21 cellular contexts compared by ENCODE assay signal in the genomic region with DNA sequence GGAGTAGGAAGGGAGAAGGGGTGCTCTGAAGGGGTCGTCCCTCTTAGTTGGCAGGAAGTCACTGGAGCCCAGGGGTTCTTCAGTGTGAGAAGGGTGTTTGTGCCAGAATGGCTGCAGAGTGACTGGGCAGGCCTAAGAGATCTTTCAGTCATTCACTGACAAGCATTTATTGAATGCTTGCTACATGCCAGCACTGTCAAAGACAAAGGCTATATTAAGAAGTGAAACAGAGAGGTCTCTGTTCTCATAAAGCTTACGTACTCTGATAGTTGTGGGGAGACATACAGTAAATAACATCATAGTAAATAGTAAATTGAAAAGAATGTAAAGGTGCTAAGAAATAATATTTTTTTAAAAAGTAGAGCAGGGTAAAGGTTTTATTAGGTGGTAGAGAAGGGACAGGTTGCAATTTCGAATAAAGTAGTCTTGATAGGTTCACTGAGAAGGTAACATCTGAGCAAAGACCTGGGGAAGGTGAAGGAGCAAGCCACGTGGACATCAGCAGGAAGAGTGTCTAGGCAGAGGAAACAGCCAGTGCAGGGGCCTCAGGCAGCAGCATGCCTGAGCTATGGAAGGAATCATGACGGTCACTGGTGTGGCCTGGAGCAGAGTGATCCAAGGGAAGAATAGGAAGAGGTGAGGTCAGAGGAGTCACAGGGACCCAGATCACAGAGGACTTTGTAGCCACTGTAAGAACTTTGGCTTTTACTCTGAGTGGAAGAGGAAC. TPM values are rescaled to one million over a fixed set of nuclear protein-coding genes. Genes with fewer than 3 reads are reported as not detected.
DNase-seq lines count a peak whose midpoint lies in the region; ATAC-seq and TF ChIP-seq lines count a peak whose summit lies in the region.
"Had no signal": no experiment of that assay in that cellular context is flagged by ENCODE, and none has a peak within 500 bp of the region (broad histone marks: within the 10 kb centered on the region; RNA-seq: fewer than 3 reads in every experiment).

No MANE protein-coding gene starts in this region.

- no peak overlapping the region for H3K27ac ChIP-seq in spleen
- H3K27ac ChIP-seq: PC-9, SK-N-MC had no signal

- H3K4me1 ChIP-seq in spleen: no peaks in the 10 kb centered on the region

- peak; percentile 65 for ATAC-seq in GM21390 (IDR thresholded peaks at IDR 0.05; ENCODE audit: unreplicated experiment)
- ATAC-seq in HG03095 (IDR thresholded peaks at IDR 0.05; ENCODE audit: unreplicated experiment): peak; percentile 51
- ATAC-seq: GM23338 had no signal

- intact Hi-C loops in spleen (cut with DNase I; ENCODE audit: low total_unique reads): no loop called here

- no peak for TF ChIP-seq POLR2A in spleen (IDR thresholded peaks at IDR 0.05)

- 85 to 92% (median 91%) methylated on average over 5 of the region's 5 CpGs for WGBS in spleen, 5 donors

- H3K27me3 ChIP-seq in spleen (replicated peaks in 1 of 7): no peaks in the 10 kb centered on the region

- peaks cover 3 to 100% (median 78%) of the 10 kb centered on the region in 6 donors for H3K36me3 ChIP-seq in spleen

- no peak overlapping the region for H3K4me3 ChIP-seq in spleen
- H3K4me3 ChIP-seq: GM23338, PC-9, SK-N-MC had no signal

- TF ChIP-seq CTCF in spleen (IDR thresholded peaks at IDR 0.05 in 8 of 11, conservative IDR thresholded peaks at IDR 0.05 in 3 of 11): no peak

- DNase-seq in COLO829 (ENCODE audit: low spot score) (peak; percentile 71), RPMI7951 (ENCODE audit: low read depth) (peak; percentile 11), islet precursor cell (no peak), NCI-H2196 treated with DMSO at 0.1 percent for 48 hours (lab: John Stamatoyannopoulos, UW; ENCODE audit: unreplicated experiment) (no peak), spleen (no peak), NCI-H446 (lab: John Stamatoyannopoulos, UW) (no peak)
- DNase-seq: CD4-positive, CD25-positive, alpha-beta regulatory T cell; H9; NCI-H1092 treated with DMSO at 0.1 percent for 48 hours; NCI-H1436; NCI-H187; NCI-H2081 treated with DMSO at 0.1 percent for 48 hours; NCI-H2171; NCI-H524 treated with DMSO at 0.1 percent for 48 hours; NCI-H82; PC-9; SHP77 treated with DMSO at 0.1 percent for 48 hours had no signal

- no peaks in the 10 kb centered on the region for H3K9me3 ChIP-seq in spleen

RNA-seq across cellular contexts. Expression of gene RNF8, which starts 36.3 kb away (rescaled TPM):
- 18.0 and 25.5 TPM in 2 replicates for total RNA-seq in RPMI7951 (2014; rRNA removed; shearing (Covaris generic))
- 10 to 100 TPM; 11.3 to 15.6 (median 14.1) TPM for total RNA-seq in spleen
- polyA plus RNA-seq in spleen: 10 to 100 TPM in 1 of 3 donors, 1 to 10 TPM in 2; 8.0 to 12.4 (median 9.8) TPM

RNA-seq across cellular contexts. Expression of gene TMEM217, which starts 59.5 kb away (rescaled TPM):
- total RNA-seq in RPMI7951 (2014; rRNA removed; shearing (Covaris generic)): 0.78 and 0.84 TPM in 2 replicates
- total RNA-seq in spleen: 1 to 10 TPM in 1 of 7 donors, under 1 TPM in 4, not detected in 2; 0.32 to 2.3 (median 0.84) TPM
- under 1 TPM; 0.58 to 0.91 (median 0.74) TPM for polyA plus RNA-seq in spleen
- total RNA-seq: GM23338 had no signal

RNA-seq across cellular contexts. Expression of gene TBC1D22B, which starts 59.9 kb away (rescaled TPM):
- total RNA-seq in RPMI7951 (2014; rRNA removed; shearing (Covaris generic)): 5.5 and 5.9 TPM in 2 replicates
- total RNA-seq in spleen: 10 to 100 TPM in 4 of 7 donors, 1 to 10 TPM in 3; 8.7 to 12.7 (median 10.7) TPM
- 1 to 10 TPM; 4.2 to 6.1 (median 4.7) TPM for polyA plus RNA-seq in spleen

Comparison
In these comparisons a context has a peak if more than half of its experiments do, and no peak if none do; other contexts are left out.
1. DNase-seq: peak in COLO829 (single experiment) and RPMI7951 (single experiment); none in islet precursor cell (single experiment), NCI-H2196 treated with DMSO at 0.1 percent for 48 hours (single experiment), spleen (single experiment) and NCI-H446 (0 of 2).